Comparison of ENCODE assay signal across 11 cellular contexts in the genomic region with DNA sequence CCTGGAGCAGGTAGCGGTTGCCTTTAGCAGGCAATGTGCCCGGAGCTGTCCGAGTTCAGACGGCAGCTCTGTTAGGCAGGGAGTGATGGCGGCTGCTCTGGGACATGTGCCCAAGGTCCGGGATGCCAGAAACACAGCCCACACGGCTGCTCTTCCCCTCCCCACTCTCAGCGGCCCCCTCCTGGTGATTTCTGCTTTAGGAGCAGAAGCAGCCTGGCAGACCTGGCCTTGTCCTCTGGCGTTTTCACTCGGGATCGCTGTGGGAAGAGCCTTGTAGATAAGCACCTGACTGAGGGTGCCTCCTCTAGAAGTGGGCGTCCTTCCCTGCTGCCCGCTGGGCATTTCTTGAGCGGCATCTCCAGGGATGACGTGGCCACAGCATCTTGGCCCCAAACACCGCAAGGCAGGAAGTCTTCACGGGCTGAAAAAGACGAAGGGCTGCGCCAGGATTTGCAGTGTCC.
DNase-seq lines count a peak whose midpoint lies in the region; TF ChIP-seq lines count a peak whose summit lies in the region.
"Had no signal": no experiment of that assay in that cellular context is flagged by ENCODE, and none has a peak within 500 bp of the region (broad histone marks: within the 10 kb centered on the region; RNA-seq: fewer than 3 reads in every experiment).

No MANE protein-coding gene starts in this region.

- no peak for TF ChIP-seq POLR2A in uterus (IDR thresholded peaks at IDR 0.05)

- H3K4me1 ChIP-seq in uterus = no peaks in the 10 kb centered on the region

- H3K9me3 Mint-ChIP-seq in T-helper 2 cell treated with Interferon-gamma antibody and Interleukin-4, amounts not matched to agents 5 μg/mL and 100 μg/mL, for 36 hours = no peaks in the 10 kb centered on the region
- H3K9me3 Mint-ChIP-seq: dendritic cell treated with granulocyte-macrophage colony-stimulating factor and Interleukin-4, amounts not matched to agents 40 ng/mL and 50 ng/mL, for 4 days had no signal

- H3K27ac Mint-ChIP-seq in T-helper 2 cell treated with Interferon-gamma antibody and Interleukin-4, amounts not matched to agents 5 μg/mL and 100 μg/mL, for 36 hours = no peak overlapping the region
- H3K27ac Mint-ChIP-seq: dendritic cell treated with granulocyte-macrophage colony-stimulating factor and Interleukin-4, amounts not matched to agents 40 ng/mL and 50 ng/mL, for 4 days had no signal

- TF ChIP-seq CTCF in LNCaP clone FGC (IDR thresholded peaks at IDR 0.05; ENCODE audit: control insufficient read depth, extremely low read depth, insufficient read depth) (no peak), uterus (IDR thresholded peaks at IDR 0.05) (no peak)

- H3K4me3 ChIP-seq in LNCaP clone FGC (ENCODE audit: low read depth, low read length) = no peak overlapping the region
- peak overlapping the region; percentile 22 to 27 for H3K4me3 ChIP-seq in uterus
- H3K4me3 ChIP-seq: K562 had no signal

- H3K27me3 Mint-ChIP-seq in T-helper 2 cell treated with Interferon-gamma antibody and Interleukin-4, amounts not matched to agents 5 μg/mL and 100 μg/mL, for 36 hours (ENCODE audit: low read depth) = no peaks in the 10 kb centered on the region
- H3K27me3 Mint-ChIP-seq: dendritic cell treated with granulocyte-macrophage colony-stimulating factor and Interleukin-4, amounts not matched to agents 40 ng/mL and 50 ng/mL, for 4 days had no signal

- DNase-seq in LNCaP clone FGC (ENCODE audit: low read depth) = peak; percentile 8
- peak; percentile 90 for DNase-seq in cerebellum (ENCODE audit: low spot score)
- DNase-seq in medulla oblongata (ENCODE audit: extremely low spot score) = peak; percentile 74
- DNase-seq in uterus = peak; percentile 68 to 72
- DNase-seq in HPDE6-E6E7 (ENCODE audit: extremely low spot score) = no peak
- DNase-seq in T-helper 2 cell treated with Interferon-gamma antibody and Interleukin-4, amounts not matched to agents 5 μg/mL and 100 μg/mL, for 36 hours (ENCODE audit: low spot score) = no peak
- no peak for DNase-seq in stimulated activated CD4-positive, alpha-beta T cell treated with anti-CD3 and anti-CD28 coated beads, Interleukin-4, amount 100 ng/mL, for 4 hours
- DNase-seq: activated CD4-positive, alpha-beta T cell treated with anti-CD3 and anti-CD28 coated beads, Interleukin-2, amount 50 U/mL, for 4 hours; mesendoderm had no signal

- intact Hi-C loops in uterus (cut with DNase I; ENCODE audit: low total_unique reads) = no loop called here

- H3K9me3 ChIP-seq in uterus = no peaks in the 10 kb centered on the region

- H3K27ac ChIP-seq in uterus = peak overlapping the region; percentile 45 to 49

- H3K36me3 Mint-ChIP-seq in T-helper 2 cell treated with Interferon-gamma antibody and Interleukin-4, amounts not matched to agents 5 μg/mL and 100 μg/mL, for 36 hours (ENCODE audit: low read depth) = no peaks in the 10 kb centered on the region

- no peaks in the 10 kb centered on the region for H3K36me3 ChIP-seq in uterus

- H3K4me3 Mint-ChIP-seq in T-helper 2 cell treated with Interferon-gamma antibody and Interleukin-4, amounts not matched to agents 5 μg/mL and 100 μg/mL, for 36 hours = no peak overlapping the region
- H3K4me3 Mint-ChIP-seq: dendritic cell treated with granulocyte-macrophage colony-stimulating factor and Interleukin-4, amounts not matched to agents 40 ng/mL and 50 ng/mL, for 4 days had no signal

- H3K27me3 ChIP-seq in uterus = no peaks in the 10 kb centered on the region

- H3K4me1 Mint-ChIP-seq in T-helper 2 cell treated with Interferon-gamma antibody and Interleukin-4, amounts not matched to agents 5 μg/mL and 100 μg/mL, for 36 hours (ENCODE audit: low read depth) = no peaks in the 10 kb centered on the region

Comparison
In these comparisons a context has a peak if more than half of its experiments do, and no peak if none do; other contexts are left out.
1. DNase-seq: peak in LNCaP clone FGC (single experiment), cerebellum (single experiment), medulla oblongata (single experiment) and uterus (2 of 2); none in HPDE6-E6E7 (single experiment), T-helper 2 cell treated with Interferon-gamma antibody and Interleukin-4, amounts not matched to agents 5 μg/mL and 100 μg/mL, for 36 hours (single experiment) and stimulated activated CD4-positive, alpha-beta T cell treated with anti-CD3 and anti-CD28 coated beads, Interleukin-4, amount 100 ng/mL, for 4 hours (0 of 2).